In genomic region chr18:68854786-68855391, GRCh38 we compare ENCODE assay signal across 17 cellular contexts. TPM values are rescaled to one million over a fixed set of nuclear protein-coding genes. Genes with fewer than 3 reads are reported as not detected.
DNase-seq lines count a peak whose midpoint lies in the region; ATAC-seq and TF ChIP-seq lines count a peak whose summit lies in the region.
"Had no signal": no experiment of that assay in that cellular context is flagged by ENCODE, and none has a peak within 500 bp of the region (broad histone marks: within the 10 kb centered on the region; RNA-seq: fewer than 3 reads in every experiment).

No MANE protein-coding gene starts in this region.

- ATAC-seq in GM18868 (IDR thresholded peaks at IDR 0.05; ENCODE audit: unreplicated experiment) (peak; percentile 39), right lobe of liver (peak; percentile 39 to 71 (median 64)), HG02884 (IDR thresholded peaks at IDR 0.05; ENCODE audit: unreplicated experiment) (no peak)
- ATAC-seq: GM23338 had no signal

- H3K4me3 ChIP-seq in ACC112 (ENCODE audit: low read depth, low read length) (no peak overlapping the region), OCI-LY3 (ENCODE audit: low read length) (no peak overlapping the region), right lobe of liver (peak overlapping the region; percentile 14 to 36 (median 21)), brain microvascular endothelial cell (ENCODE audit: low read depth, low read length) (no peak overlapping the region)
- H3K4me3 ChIP-seq: BLaER1 treated with 17β-estradiol and CSF1 and Interleukin-3, amounts not matched to agents 10 nM and 100 nM; GM23338 had no signal

- H3K27ac ChIP-seq in ACC112 (ENCODE audit: low read depth, low read length) = no peak overlapping the region
- no peak overlapping the region for H3K27ac ChIP-seq in OCI-LY3 (ENCODE audit: low read length)
- H3K27ac ChIP-seq in right lobe of liver = no peak overlapping the region
- H3K27ac ChIP-seq in brain microvascular endothelial cell = no peak overlapping the region
- H3K27ac ChIP-seq: BLaER1 treated with 17β-estradiol and CSF1 and Interleukin-3, amounts not matched to agents 10 nM and 100 nM had no signal

- 16% methylated on average over 4 of the region's 4 CpGs for WGBS in right lobe of liver (ENCODE audit: insufficient coverage, low coverage, low lambda C conversion rate, missing lambda C conversion rate)

- H3K36me3 ChIP-seq in ACC112 (ENCODE audit: insufficient read depth, low read length) (no peaks in the 10 kb centered on the region), OCI-LY3 (replicated peaks; ENCODE audit: low read depth, low read length) (no peaks in the 10 kb centered on the region), right lobe of liver (no peaks in the 10 kb centered on the region), brain microvascular endothelial cell (replicated peaks) (no peaks in the 10 kb centered on the region)
- H3K36me3 ChIP-seq: BLaER1 treated with 17β-estradiol and CSF1 and Interleukin-3, amounts not matched to agents 10 nM and 100 nM had no signal

- H3K9ac ChIP-seq in OCI-LY3 (ENCODE audit: low read length) = no peak overlapping the region
- H3K9ac ChIP-seq: BLaER1 treated with 17β-estradiol and CSF1 and Interleukin-3, amounts not matched to agents 10 nM and 100 nM had no signal

- peak overlapping the region; percentile 9 for H3K4me2 ChIP-seq in OCI-LY3 (ENCODE audit: low read length)
- H3K4me2 ChIP-seq: BLaER1 treated with 17β-estradiol and CSF1 and Interleukin-3, amounts not matched to agents 10 nM and 100 nM; GM23338 had no signal

- DNase-seq in right lobe of liver = no peak
- no peak for DNase-seq in NCI-H2107 treated with DMSO at 0.1 percent for 48 hours (lab: John Stamatoyannopoulos, UW; ENCODE audit: unreplicated experiment)
- no peak for DNase-seq in brain microvascular endothelial cell
- DNase-seq: 8988T; ACHN; Calu3; CD4-positive, CD25-positive, alpha-beta regulatory T cell; DMS153; DMS79 treated with DMSO at 0.1 percent for 48 hours; EL; H7 had no signal

- TF ChIP-seq CTCF in OCI-LY3 (IDR thresholded peaks at IDR 0.05; ENCODE audit: low read depth, low read length) (no peak), right lobe of liver (IDR thresholded peaks at IDR 0.05) (no peak), brain microvascular endothelial cell (IDR thresholded peaks at IDR 0.05; ENCODE audit: low read depth, low read length, missing control alignments) (no peak)

- no peak for TF ChIP-seq POLR2A in right lobe of liver (IDR thresholded peaks at IDR 0.05)

- H3K4me1 ChIP-seq in ACC112 (ENCODE audit: control insufficient read depth, insufficient read depth, low read length, unreplicated experiment) = peaks cover 2% of the 10 kb centered on the region
- no peaks in the 10 kb centered on the region; the same call in 1 of the 2 replicates for H3K4me1 ChIP-seq in OCI-LY3 (ENCODE audit: low read length)
- H3K4me1 ChIP-seq in right lobe of liver = no peaks in the 10 kb centered on the region
- H3K4me1 ChIP-seq: BLaER1 treated with 17β-estradiol and CSF1 and Interleukin-3, amounts not matched to agents 10 nM and 100 nM had no signal

- no peaks in the 10 kb centered on the region for H4K20me1 ChIP-seq in OCI-LY3 (ENCODE audit: insufficient read depth, low read length)
- H4K20me1 ChIP-seq: BLaER1 treated with 17β-estradiol and CSF1 and Interleukin-3, amounts not matched to agents 10 nM and 100 nM had no signal

- H3K79me2 ChIP-seq in ACC112 (ENCODE audit: control insufficient read depth, insufficient read depth, low read length, unreplicated experiment) (no peaks in the 10 kb centered on the region), OCI-LY3 (ENCODE audit: low read length) (no peaks in the 10 kb centered on the region)

- intact Hi-C loops in right lobe of liver (cut with DNase I) = no loop called here

- no peaks in the 10 kb centered on the region for H3K27me3 ChIP-seq in ACC112 (ENCODE audit: insufficient read depth, low read length)
- H3K27me3 ChIP-seq in OCI-LY3 (ENCODE audit: low read depth, low read length) = no peaks in the 10 kb centered on the region
- no peaks in the 10 kb centered on the region for H3K27me3 ChIP-seq in right lobe of liver
- H3K27me3 ChIP-seq in brain microvascular endothelial cell (replicated peaks) = no peaks in the 10 kb centered on the region
- H3K27me3 ChIP-seq: BLaER1 treated with 17β-estradiol and CSF1 and Interleukin-3, amounts not matched to agents 10 nM and 100 nM had no signal

- in situ Hi-C loops in brain microvascular endothelial cell (cut with HindIII; ENCODE audit: low pct_ligation_motif_present, low sequenced_read_pairs) = no loop called here

- no peaks in the 10 kb centered on the region for H3K9me3 ChIP-seq in OCI-LY3 (ENCODE audit: insufficient read depth, low read length)
- no peaks in the 10 kb centered on the region for H3K9me3 ChIP-seq in right lobe of liver

- H2AFZ ChIP-seq in ACC112 (ENCODE audit: low read length, unreplicated experiment) (peak overlapping the region; percentile 33), OCI-LY3 (ENCODE audit: low read depth, low read length) (peak overlapping the region; percentile 3; the same call in 1 of the 2 replicates)
- H2AFZ ChIP-seq: GM23338 had no signal

RNA-seq across cellular contexts. Expression of gene CCDC102B, which starts 57.0 kb away (rescaled TPM):
- total RNA-seq in right lobe of liver = 1 to 10 TPM in 3 of 6 experiments, under 1 TPM in 3; 0.86 to 1.7 (median 1.2) TPM

Comparison
In these comparisons a context has a peak if more than half of its experiments do, and no peak if none do; other contexts are left out.
1. H3K4me3 ChIP-seq: peak in right lobe of liver (3 of 3); none in ACC112 (single experiment), OCI-LY3 (single experiment) and brain microvascular endothelial cell (single experiment).